Comparison of ENCODE assay signal across 26 cellular contexts in genomic region chr13:107665926-107666458, GRCh38.
"Had no signal": no experiment of that assay in that cellular context is flagged by ENCODE, and none has a peak within 500 bp of the region (broad histone marks: within the 10 kb centered on the region; RNA-seq: fewer than 3 reads in every experiment).

No MANE protein-coding gene starts in this region.

- H3K9me2 ChIP-seq: SK-N-SH had no signal

- H3K36me3 ChIP-seq: Peyer's patch, SJCRH30, WERI-Rb-1 had no signal

- DNase-seq: activated CD4-positive, alpha-beta memory T cell treated with anti-CD3 and anti-CD28 coated beads, Interleukin-2, amount 10 ng/mL, durations not matched to agents 7 days and 5 days; activated CD4-positive, alpha-beta T cell treated with anti-CD3 and anti-CD28 coated beads for 36 hours; activated CD4-positive, alpha-beta T cell treated with anti-CD3 and anti-CD28 coated beads, Interleukin-2, amount 50 U/mL, for 1 hour; activated gamma-delta T cell; activated naive CD4-positive, alpha-beta T cell treated with anti-CD3 and anti-CD28 coated beads for 36 hours; activated T-cell treated with anti-CD3 and anti-CD28 coated beads for 4 hours; activated T-cell treated with anti-CD3 and anti-CD28 coated beads, Interleukin-2, amount 50 U/mL, for 48 hours; cerebellar nuclear complex; Karpas-422; NCI-H1092 treated with DMSO at 0.1 percent for 48 hours; NCI-H1417 treated with DMSO at 0.1 percent for 48 hours; NCI-H1694 treated with DMSO at 0.1 percent for 48 hours; NCI-H2029 treated with DMSO at 0.1 percent for 48 hours; NCI-H510A treated with DMSO at 0.1 percent for 48 hours; NCI-H69; NK-92 treated with Interleukin-12 subunit alpha and Interleukin-12 subunit beta, amount 100 ng/mL, for 24 hours; OCI-M1; Peyer's patch; Right ventricle myocardium superior; SJCRH30; SK-N-SH; T-helper 1 cell; WERI-Rb-1 had no signal

- H3K4me1 Mint-ChIP-seq: activated CD4-positive, alpha-beta memory T cell treated with anti-CD3 and anti-CD28 coated beads, Interleukin-2, amount 10 ng/mL, durations not matched to agents 7 days and 5 days; activated CD4-positive, alpha-beta T cell treated with anti-CD3 and anti-CD28 coated beads for 36 hours; activated T-helper 17 cell treated with anti-CD3 and anti-CD28 coated beads, Interleukin-2, amount 50 U/mL, for 72 hours had no signal

- H3K36me3 Mint-ChIP-seq: activated naive CD8-positive, alpha-beta T cell had no signal

- H3K9ac ChIP-seq: SK-N-SH had no signal

- H3K27ac ChIP-seq: Peyer's patch, RWPE1, SJCRH30, WERI-Rb-1 had no signal

- H3K4me3 ChIP-seq: Peyer's patch, SJCRH30 had no signal

- H3K4me1 ChIP-seq: Peyer's patch, SJCRH30 had no signal

- H3K27me3 Mint-ChIP-seq: activated CD4-positive, alpha-beta memory T cell treated with anti-CD3 and anti-CD28 coated beads, Interleukin-2, amount 10 ng/mL, durations not matched to agents 7 days and 5 days; activated CD4-positive, alpha-beta T cell treated with anti-CD3 and anti-CD28 coated beads for 36 hours; activated naive CD8-positive, alpha-beta T cell; activated T-helper 17 cell treated with anti-CD3 and anti-CD28 coated beads, Interleukin-2, amount 50 U/mL, for 72 hours had no signal

- H3K27ac Mint-ChIP-seq: activated CD4-positive, alpha-beta memory T cell treated with anti-CD3 and anti-CD28 coated beads, Interleukin-2, amount 10 ng/mL, durations not matched to agents 7 days and 5 days; activated CD4-positive, alpha-beta T cell treated with anti-CD3 and anti-CD28 coated beads for 36 hours; activated naive CD4-positive, alpha-beta T cell treated with anti-CD3 and anti-CD28 coated beads for 36 hours; activated naive CD8-positive, alpha-beta T cell; activated T-helper 17 cell treated with anti-CD3 and anti-CD28 coated beads, Interleukin-2, amount 50 U/mL, for 72 hours had no signal

- H3K4me3 Mint-ChIP-seq: activated CD4-positive, alpha-beta memory T cell treated with anti-CD3 and anti-CD28 coated beads, Interleukin-2, amount 10 ng/mL, durations not matched to agents 7 days and 5 days; activated CD4-positive, alpha-beta T cell treated with anti-CD3 and anti-CD28 coated beads for 36 hours; activated naive CD4-positive, alpha-beta T cell treated with anti-CD3 and anti-CD28 coated beads for 36 hours; activated naive CD8-positive, alpha-beta T cell; activated T-helper 17 cell treated with anti-CD3 and anti-CD28 coated beads, Interleukin-2, amount 50 U/mL, for 72 hours had no signal

- H3K27me3 ChIP-seq: Peyer's patch, SJCRH30 had no signal

- H3K9me3 ChIP-seq: Peyer's patch, SJCRH30, SK-N-SH had no signal

- H3K9me3 Mint-ChIP-seq: activated naive CD4-positive, alpha-beta T cell treated with anti-CD3 and anti-CD28 coated beads for 36 hours had no signal

- H3K4me2 ChIP-seq: SK-N-SH had no signal
